In genomic region chrX:73581002-73581628, GRCh38 we compare ENCODE assay signal across 15 cellular contexts. TPM values are rescaled to one million over a fixed set of nuclear protein-coding genes. Genes with fewer than 3 reads are reported as not detected.
DNase-seq lines count a peak whose midpoint lies in the region; ATAC-seq and TF ChIP-seq lines count a peak whose summit lies in the region.
"Had no signal": no experiment of that assay in that cellular context is flagged by ENCODE, and none has a peak within 500 bp of the region (broad histone marks: within the 10 kb centered on the region; RNA-seq: fewer than 3 reads in every experiment).

No MANE protein-coding gene starts in this region.

- H3K27me3 ChIP-seq in HUES6 (ENCODE audit: control insufficient read depth, insufficient read depth, low read length), result peaks cover 2% of the 10 kb centered on the region; the same call in 1 of the 2 replicates
- H3K27me3 ChIP-seq: foreskin keratinocyte had no signal

- H3K9me3 ChIP-seq in HUES6 (ENCODE audit: control insufficient read depth, insufficient read depth, low read depth, low read length), result no peaks in the 10 kb centered on the region

- DNase-seq in AG10803 (ENCODE audit: low read depth) (peak; percentile 0), fibroblast of villous mesenchyme (ENCODE audit: low read depth) (peak; percentile 55), amniotic stem cell (lab: John Stamatoyannopoulos, UW) (no peak)
- DNase-seq: dermis blood vessel endothelial cell; EL; foreskin keratinocyte; MV-4-11; NCI-H510A; retina; stimulated activated CD4-positive, alpha-beta T cell treated with anti-CD3 and anti-CD28 coated beads, Interleukin-4, amount 100 ng/mL, for 4 hours had no signal

- peaks cover 5% of the 10 kb centered on the region for H3K36me3 ChIP-seq in HUES6 (ENCODE audit: control insufficient read depth, insufficient read depth, low read length)

- ATAC-seq in GM21360 (IDR thresholded peaks at IDR 0.05; ENCODE audit: unreplicated experiment) (peak; percentile 87), GM21526 (IDR thresholded peaks at IDR 0.05; ENCODE audit: low FRiP score, unreplicated experiment) (no peak), HG03025 (IDR thresholded peaks at IDR 0.05; ENCODE audit: low FRiP score, unreplicated experiment) (no peak), HG03354 (IDR thresholded peaks at IDR 0.05; ENCODE audit: poor library complexity, severe bottlenecking, unreplicated experiment) (no peak)
- ATAC-seq: foreskin keratinocyte had no signal

- peaks cover 17% of the 10 kb centered on the region for H3K4me1 ChIP-seq in HUES6 (ENCODE audit: control insufficient read depth, insufficient read depth, low read length)

- H3K27ac ChIP-seq in HUES6 (ENCODE audit: low read depth, low read length), result peak overlapping the region; percentile 63; the same call in 1 of the 2 replicates
- H3K27ac ChIP-seq: foreskin keratinocyte had no signal

- peak overlapping the region; percentile 13 for H3K9ac ChIP-seq in HUES6 (ENCODE audit: low read length)

- H3K4me3 ChIP-seq in AG10803 (ENCODE audit: low read length) (no peak overlapping the region), HUES6 (ENCODE audit: low read depth, low read length) (no peak overlapping the region), fibroblast of villous mesenchyme (ENCODE audit: low read depth, low read length) (no peak overlapping the region)

- TF ChIP-seq CTCF in AG10803 (conservative IDR thresholded peaks at IDR 0.05; ENCODE audit: low read length), result no peak
- no peak for TF ChIP-seq CTCF in fibroblast of villous mesenchyme (IDR thresholded peaks at IDR 0.05; ENCODE audit: insufficient read depth, low read depth, low read length)

RNA-seq across cellular contexts. Expression of gene CHIC1, which starts 18.1 kb away (rescaled TPM):
- 6.4 and 10.4 TPM in 2 replicates for total RNA-seq in fibroblast of villous mesenchyme
